8 cellular contexts compared by ENCODE assay signal in the genomic region with DNA sequence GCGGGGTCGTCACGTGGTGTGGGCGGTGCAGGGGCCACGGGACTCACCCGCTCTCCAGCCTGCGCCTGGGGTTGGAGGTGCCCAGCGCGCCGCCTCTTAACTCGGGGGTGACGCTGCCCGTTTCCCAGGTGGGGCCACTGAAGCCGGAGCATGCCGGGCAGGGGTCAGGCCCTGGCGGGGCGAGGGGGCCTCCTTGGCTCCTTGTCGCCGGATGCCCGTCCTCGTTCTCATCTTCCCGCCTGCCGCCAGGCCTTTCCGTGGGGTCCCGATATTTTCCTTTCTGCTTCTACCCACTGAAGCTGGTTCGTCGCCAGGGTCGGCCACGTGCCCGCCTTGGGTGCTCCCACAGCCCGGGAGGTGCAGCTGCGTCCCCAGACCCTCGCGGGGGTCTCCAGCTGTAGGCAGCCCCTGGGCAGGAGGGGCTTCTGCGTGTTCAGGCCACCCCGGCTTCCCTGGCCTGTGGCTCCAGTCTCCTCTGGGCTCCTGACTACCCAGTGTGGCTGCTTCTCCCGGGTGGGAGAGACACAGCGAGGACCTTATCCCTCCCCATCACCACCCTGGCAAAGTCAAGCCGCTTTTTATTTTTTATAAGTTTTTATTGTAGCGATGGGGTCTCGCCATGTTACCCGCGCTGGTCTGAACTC. TPM values are rescaled to one million over a fixed set of nuclear protein-coding genes. Genes with fewer than 3 reads are reported as not detected.
A peak's percentile ranks its signal among the peaks of the same experiment; 100 is the strongest.
DNase-seq lines count a peak whose midpoint lies in the region; ATAC-seq, FAIRE-seq and TF ChIP-seq lines count a peak whose summit lies in the region.

No MANE protein-coding gene starts in this region.

- no peak for DNase-seq in CD4-positive, CD25-positive, alpha-beta regulatory T cell
- no peak for DNase-seq in NT2/D1 (ENCODE audit: low read depth, low spot score)
- DNase-seq in H1 (ENCODE audit: low read depth in 1 of 2, low spot score in 2 of 2), result no peak
- DNase-seq in neural progenitor cell (ENCODE audit: low spot score), result no peak
- no peak for DNase-seq in CD1c-positive myeloid dendritic cell (ENCODE audit: extremely low spot score)
- DNase-seq in DMS153 treated with DMSO at 0.1 percent for 48 hours (lab: John Stamatoyannopoulos, UW; ENCODE audit: unreplicated experiment), result no peak
- no peak for DNase-seq in DMS 273 treated with DMSO at 0.1 percent for 48 hours (lab: John Stamatoyannopoulos, UW)
- DNase-seq in NK-92 treated with Interleukin-12 subunit alpha and Interleukin-12 subunit beta, amount 100 ng/mL, for 24 hours (lab: John Stamatoyannopoulos, UW), result no peak

- peaks cover 10% of the 10 kb centered on the region; the same call in 1 of the 2 replicates for H3K23me2 ChIP-seq in H1 (ENCODE audit: low read depth, low read length)

- no peak for FAIRE-seq in H1 (lab: Jason Lieb, UNC)

- H3K79me2 ChIP-seq in H1 (ENCODE audit: control insufficient read depth in 1 of 2, insufficient read depth in 2 of 2, low read length in 2 of 2) (peaks cover 0 to 23% of the 10 kb centered on the region in 2 experiments; a peak in 2 of 4 replicates), neural progenitor cell (ENCODE audit: low read depth) (peaks cover 42% of the 10 kb centered on the region)

- H3K4me2 ChIP-seq in H1 (ENCODE audit: insufficient read depth in 1 of 2, low read depth in 2 of 2, low read length in 2 of 2), result peak overlapping the region; percentile 80 to 90
- peak overlapping the region; percentile 85 for H3K4me2 ChIP-seq in neural progenitor cell

- H3K18ac ChIP-seq in H1 (ENCODE audit: extremely low read depth, low read length), result peak overlapping the region; percentile 83

- CTCF ChIA-PET in H1 (lab: Charles Lee; ENCODE audit: partially characterized antibody), result no interaction called here

- peak overlapping the region; percentile 95 for H4K91ac ChIP-seq in H1 (replicated peaks; ENCODE audit: insufficient read length, low read length)

- no peak for TF ChIP-seq EP300 in H1 (IDR thresholded peaks at IDR 0.05; ENCODE audit: borderline replicate concordance in 1 of 2, low read depth in 2 of 2, low read length in 2 of 2)

- no peak overlapping the region; the same call in 1 of the 2 replicates for H2AK5ac ChIP-seq in H1 (ENCODE audit: low read depth, low read length)

- H3K23ac ChIP-seq in H1 (ENCODE audit: insufficient read length), result no peak overlapping the region

- H3K36me3 Mint-ChIP-seq in CD4-positive, CD25-positive, alpha-beta regulatory T cell, result peaks cover 31% of the 10 kb centered on the region
- H3K36me3 Mint-ChIP-seq in neural progenitor cell, result peaks cover 25% of the 10 kb centered on the region

- H2BK15ac ChIP-seq in H1 (ENCODE audit: low read length), result no peak overlapping the region

- peaks cover 72% of the 10 kb centered on the region for H3F3A ChIP-seq in neural progenitor cell (ENCODE audit: low read depth)

- peaks cover 5 to 21% of the 10 kb centered on the region in 2 experiments for H4K20me1 ChIP-seq in H1 (replicated peaks in 1 of 2; ENCODE audit: control insufficient read depth in 1 of 2, insufficient read depth in 2 of 2, low read length in 2 of 2)
- peaks cover 54% of the 10 kb centered on the region for H4K20me1 ChIP-seq in neural progenitor cell (ENCODE audit: low read depth)

- no peaks in the 10 kb centered on the region for H3K27me3 ChIP-seq in CD4-positive, CD25-positive, alpha-beta regulatory T cell (ENCODE audit: control insufficient read depth, insufficient read depth, low read length)
- no peaks in the 10 kb centered on the region for H3K27me3 ChIP-seq in NT2/D1 (ENCODE audit: insufficient read depth, insufficient read length)
- no peaks in the 10 kb centered on the region for H3K27me3 ChIP-seq in H1 (replicated peaks in 1 of 4; ENCODE audit: control insufficient read depth in 3 of 4, extremely low read depth in 1 of 4, insufficient read depth in 3 of 4, low read length in 3 of 4)
- no peaks in the 10 kb centered on the region for H3K27me3 ChIP-seq in neural progenitor cell

- no peak overlapping the region for H3K14ac ChIP-seq in H1 (ENCODE audit: insufficient read length)

- 18% methylated on average over 40 of the region's 43 CpGs; no CpG with 5 or more reads in 1 of the 2 experiments for WGBS in H1 (ENCODE audit: extremely low coverage in 1 of 2, insufficient coverage in 1 of 2, insufficient read length in 1 of 2, insufficient replicate concordance in 2 of 2, low coverage in 1 of 2, low lambda C conversion rate in 2 of 2, missing lambda C conversion rate in 1 of 2), 2 experiments

- H3K9ac ChIP-seq in NT2/D1 (ENCODE audit: insufficient read length, low read depth), result peak overlapping the region; percentile 98
- H3K9ac ChIP-seq in H1 (replicated peaks in 1 of 4; ENCODE audit: extremely low read depth in 1 of 4, low read depth in 3 of 4, low read length in 3 of 4), result peak overlapping the region; percentile 66 to 74 (median 71)
- H3K9ac ChIP-seq in neural progenitor cell, result peak overlapping the region; percentile 16

- peaks cover 43% of the 10 kb centered on the region for H3K36me3 ChIP-seq in CD4-positive, CD25-positive, alpha-beta regulatory T cell (ENCODE audit: control insufficient read depth, insufficient read depth, low read length)
- peaks cover 85% of the 10 kb centered on the region for H3K36me3 ChIP-seq in NT2/D1 (ENCODE audit: insufficient read depth, insufficient read length, low read length)
- H3K36me3 ChIP-seq in H1 (ENCODE audit: control insufficient read depth in 2 of 4, insufficient read depth in 4 of 4, low read length in 3 of 4), result peaks cover 26 to 43% (median 36%) of the 10 kb centered on the region in 4 experiments
- peaks cover 5% of the 10 kb centered on the region for H3K36me3 ChIP-seq in neural progenitor cell

- no peaks in the 10 kb centered on the region for H3K9me3 ChIP-seq in CD4-positive, CD25-positive, alpha-beta regulatory T cell (ENCODE audit: control insufficient read depth in 2 of 2, low read length in 2 of 2)
- H3K9me3 ChIP-seq in NT2/D1 (ENCODE audit: insufficient read depth, low read length) (no peaks in the 10 kb centered on the region), H1 (ENCODE audit: insufficient read depth in 2 of 2, low read depth in 1 of 2, low read length in 1 of 2) (no peaks in the 10 kb centered on the region), neural progenitor cell (ENCODE audit: low read depth) (no peaks in the 10 kb centered on the region)

- peak overlapping the region in 2 of 3 donors; percentile 89 to 96 for H3K27ac Mint-ChIP-seq in CD4-positive, CD25-positive, alpha-beta regulatory T cell
- no peak overlapping the region for H3K27ac Mint-ChIP-seq in neural progenitor cell

- no peak for TF ChIP-seq RAD21 in H1 (IDR thresholded peaks at IDR 0.05 in 1 of 2, conservative IDR thresholded peaks at IDR 0.05 in 1 of 2; ENCODE audit: low read depth in 2 of 2, low read length in 2 of 2)

- peak overlapping the region; percentile 41 for H2BK120ac ChIP-seq in H1 (replicated peaks; ENCODE audit: low read depth, low read length)

- H2BK5ac ChIP-seq in H1 (ENCODE audit: low read depth, low read length), result peak overlapping the region; percentile 87; the same call in 1 of the 2 replicates

- H3K27me3 Mint-ChIP-seq in CD4-positive, CD25-positive, alpha-beta regulatory T cell, result peaks cover 9% of the 10 kb centered on the region
- peaks cover 16% of the 10 kb centered on the region for H3K27me3 Mint-ChIP-seq in neural progenitor cell (ENCODE audit: insufficient read depth, low read depth)

- H2BK20ac ChIP-seq in H1 (ENCODE audit: low read length), result no peak overlapping the region

- peak overlapping the region; percentile 15 for H4K5ac ChIP-seq in H1 (ENCODE audit: insufficient read length, low read depth, low read length)

- H3K27ac ChIP-seq in CD4-positive, CD25-positive, alpha-beta regulatory T cell (ENCODE audit: insufficient read depth, low read length, poor library complexity, severe bottlenecking), result peak overlapping the region; percentile 96
- H3K27ac ChIP-seq in H1 (ENCODE audit: low read depth, low read length) (peak overlapping the region; percentile 85), neural progenitor cell (no peak overlapping the region)

- peak in 1 of 2 experiments; percentile 16; a peak in 1 of 3 replicates for TF ChIP-seq POLR2A in H1 (IDR thresholded peaks at IDR 0.05; ENCODE audit: control extremely low read depth in 1 of 2, low read depth in 2 of 2, low read length in 2 of 2)

- H2BK12ac ChIP-seq in H1 (ENCODE audit: low read depth, low read length), result peak overlapping the region; percentile 39; the same call in 1 of the 2 replicates

- POLR2A ChIA-PET in H1 (lab: Charles Lee; ENCODE audit: partially characterized antibody), result interaction anchor here (0.6 to 11.4 kb wide), 6 partner anchors 8 to 130 kb away, joined by 3 to 331 read pairs (median 4); partner anchors contain the start of gene CIRBP

- peaks cover 19% of the 10 kb centered on the region for H3K79me1 ChIP-seq in H1 (ENCODE audit: low read depth, low read length)

- H3K9me3 Mint-ChIP-seq in CD4-positive, CD25-positive, alpha-beta regulatory T cell, result no peaks in the 10 kb centered on the region
- H3K9me3 Mint-ChIP-seq in neural progenitor cell, result no peaks in the 10 kb centered on the region

- ATAC-seq in CD4-positive, CD25-positive, alpha-beta regulatory T cell (ENCODE audit: low read depth in 2 of 2), result no peak

- peak overlapping the region; percentile 44 for H3K4me3 ChIP-seq in CD4-positive, CD25-positive, alpha-beta regulatory T cell (ENCODE audit: low read depth, low read length)
- H3K4me3 ChIP-seq in NT2/D1 (ENCODE audit: insufficient read length, low read depth) (peak overlapping the region; percentile 97), H1 (ENCODE audit: extremely low read depth in 1 of 4, insufficient read depth in 2 of 4, low read depth in 3 of 4, low read length in 4 of 4) (peak overlapping the region; percentile 77 to 82 (median 78)), neural progenitor cell (peak overlapping the region; percentile 61)

- peak overlapping the region; percentile 88 to 95 (median 90) for H3K4me3 Mint-ChIP-seq in CD4-positive, CD25-positive, alpha-beta regulatory T cell
- H3K4me3 Mint-ChIP-seq in neural progenitor cell, result peak overlapping the region; percentile 88

- peak overlapping the region; percentile 43 for H3K56ac ChIP-seq in H1 (replicated peaks; ENCODE audit: insufficient read length, low read depth, low read length)

- H3K4ac ChIP-seq in H1 (replicated peaks; ENCODE audit: insufficient read length, low read depth, low read length), result peak overlapping the region; percentile 95

- H3K4me1 Mint-ChIP-seq in CD4-positive, CD25-positive, alpha-beta regulatory T cell, result peaks cover 0 to 46% (median 31%) of the 10 kb centered on the region in 4 donors
- peaks cover 42% of the 10 kb centered on the region for H3K4me1 Mint-ChIP-seq in neural progenitor cell

- TF ChIP-seq CTCF in H1 (IDR thresholded peaks at IDR 0.05; ENCODE audit: control extremely low read depth in 1 of 3, insufficient read depth in 1 of 3, low read depth in 1 of 3, low read length in 3 of 3) (no peak), neural progenitor cell (IDR thresholded peaks at IDR 0.05) (no peak)

- peaks cover 57% of the 10 kb centered on the region for H3K4me1 ChIP-seq in CD4-positive, CD25-positive, alpha-beta regulatory T cell (ENCODE audit: control insufficient read depth, insufficient read depth, low read length, poor library complexity, severe bottlenecking)
- H3K4me1 ChIP-seq in NT2/D1 (ENCODE audit: insufficient read depth, insufficient read length) (peaks cover 31% of the 10 kb centered on the region), H1 (replicated peaks in 1 of 4; ENCODE audit: control insufficient read depth in 3 of 4, insufficient read depth in 4 of 4, low read length in 3 of 4) (peaks cover 0 to 18% (median 15%) of the 10 kb centered on the region in 4 experiments; a peak in 5 of 7 replicates), neural progenitor cell (peaks cover 27% of the 10 kb centered on the region)

- H4K8ac ChIP-seq in H1 (ENCODE audit: extremely low read depth, insufficient read depth, low read length), result peak overlapping the region; percentile 70; the same call in 1 of the 2 replicates

- no peak overlapping the region for H2AFZ ChIP-seq in H1 (ENCODE audit: low read length)
- H2AFZ ChIP-seq in neural progenitor cell (replicated peaks), result no peak overlapping the region

RNA-seq across cellular contexts. Expression of gene FAM174C, which starts 0.8 kb away (rescaled TPM):
- 44.2 TPM for total RNA-seq in CD4-positive, CD25-positive, alpha-beta regulatory T cell
- 10 to 100 TPM; 72.9 to 91.3 (median 88.4) TPM for polyA plus RNA-seq in CD4-positive, CD25-positive, alpha-beta regulatory T cell
- total RNA-seq in H1 (2021; fragmentation: NEBNext Ultra II Directional; extraction: Animal tissue kit (Norgen Biotek cat#: 25700)), result 44.5 and 54.6 TPM in 2 replicates
- polyA plus RNA-seq in H1 (2011; rRNA removed), result 125 and 159 TPM in 2 replicates
- 76.1 TPM for polyA plus RNA-seq in H1 (2011; cell fraction: cytosol; rRNA removed)
- polyA plus RNA-seq in H1 (2011; cell fraction: nucleus; rRNA removed), result 72.4 TPM
- polyA plus RNA-seq in H1 (2012, experiment 1 of 2), result 39.9 to 68.4 TPM (median 61.5 TPM) in 4 replicates
- polyA plus RNA-seq in H1 (2012, experiment 2 of 2), result 79.3 TPM
- 50.0 TPM for polyA plus RNA-seq in H1 (2013, experiment 1 of 2)
- polyA plus RNA-seq in H1 (2013, experiment 2 of 2), result 59.2 TPM
- polyA minus RNA-seq in H1 (2011; rRNA and poly(A)+ RNA removed), result 6.8 and 9.7 TPM in 2 replicates
- 22.8 TPM for polyA minus RNA-seq in H1 (2011; cell fraction: cytosol; rRNA and poly(A)+ RNA removed)
- 20.8 TPM for polyA minus RNA-seq in H1 (2011; cell fraction: nucleus; rRNA and poly(A)+ RNA removed)
- 4.8 and 14.6 TPM in 2 replicates for total RNA-seq in neural progenitor cell (ENCODE audit: low replicate concordance)

RNA-seq across cellular contexts. Expression of gene CIRBP, which starts 7.0 kb away (rescaled TPM):
- 497 TPM for total RNA-seq in CD4-positive, CD25-positive, alpha-beta regulatory T cell
- 100 to 1,000 TPM; 172 to 243 (median 210) TPM for polyA plus RNA-seq in CD4-positive, CD25-positive, alpha-beta regulatory T cell
- total RNA-seq in H1 (2021; fragmentation: NEBNext Ultra II Directional; extraction: Animal tissue kit (Norgen Biotek cat#: 25700)), result 175 TPM in 2 replicates
- polyA plus RNA-seq in H1 (2011; rRNA removed), result 199 and 331 TPM in 2 replicates
- 472 TPM for polyA plus RNA-seq in H1 (2011; cell fraction: cytosol; rRNA removed)
- polyA plus RNA-seq in H1 (2011; cell fraction: nucleus; rRNA removed), result 581 TPM
- 213 to 357 TPM (median 316 TPM) in 4 replicates for polyA plus RNA-seq in H1 (2012, experiment 1 of 2)
- polyA plus RNA-seq in H1 (2012, experiment 2 of 2), result 95.1 TPM
- 151 TPM for polyA plus RNA-seq in H1 (2013, experiment 1 of 2)
- polyA plus RNA-seq in H1 (2013, experiment 2 of 2), result 135 TPM
- polyA minus RNA-seq in H1 (2011; rRNA and poly(A)+ RNA removed), result 44.5 and 56.0 TPM in 2 replicates
- polyA minus RNA-seq in H1 (2011; cell fraction: cytosol; rRNA and poly(A)+ RNA removed), result 77.4 TPM
- polyA minus RNA-seq in H1 (2011; cell fraction: nucleus; rRNA and poly(A)+ RNA removed), result 99.9 TPM
- 395 and 737 TPM in 2 replicates for total RNA-seq in neural progenitor cell (ENCODE audit: low replicate concordance)

RNA-seq across cellular contexts. Expression of gene EFNA2, which starts 9.6 kb away (rescaled TPM):
- not detected for total RNA-seq in CD4-positive, CD25-positive, alpha-beta regulatory T cell
- polyA plus RNA-seq in CD4-positive, CD25-positive, alpha-beta regulatory T cell, result not detected
- total RNA-seq in H1 (2021; fragmentation: NEBNext Ultra II Directional; extraction: Animal tissue kit (Norgen Biotek cat#: 25700)), result 7.0 and 10.3 TPM in 2 replicates
- 4.0 and 10.1 TPM in 2 replicates for polyA plus RNA-seq in H1 (2011; rRNA removed)
- 4.0 TPM for polyA plus RNA-seq in H1 (2011; cell fraction: cytosol; rRNA removed)
- 7.2 TPM for polyA plus RNA-seq in H1 (2011; cell fraction: nucleus; rRNA removed)
- polyA plus RNA-seq in H1 (2012, experiment 1 of 2), result 2.0 to 9.1 TPM (median 7.0 TPM) in 4 replicates
- polyA plus RNA-seq in H1 (2012, experiment 2 of 2), result 7.5 TPM
- 10.3 TPM for polyA plus RNA-seq in H1 (2013, experiment 1 of 2)
- polyA plus RNA-seq in H1 (2013, experiment 2 of 2), result 10.9 TPM
- polyA minus RNA-seq in H1 (2011; rRNA and poly(A)+ RNA removed), result 0.63 and 1.6 TPM in 2 replicates
- polyA minus RNA-seq in H1 (2011; cell fraction: cytosol; rRNA and poly(A)+ RNA removed), result 9.2 TPM
- 6.9 TPM for polyA minus RNA-seq in H1 (2011; cell fraction: nucleus; rRNA and poly(A)+ RNA removed)
- 13.2 and 34.7 TPM in 2 replicates for total RNA-seq in neural progenitor cell (ENCODE audit: low replicate concordance)

RNA-seq across cellular contexts. Expression of gene MIDN, which starts 27.7 kb away (rescaled TPM):
- total RNA-seq in CD4-positive, CD25-positive, alpha-beta regulatory T cell, result 126 TPM
- 1 to 10 TPM; 1.4 to 3.4 (median 1.8) TPM for polyA plus RNA-seq in CD4-positive, CD25-positive, alpha-beta regulatory T cell
- total RNA-seq in H1 (2021; fragmentation: NEBNext Ultra II Directional; extraction: Animal tissue kit (Norgen Biotek cat#: 25700)), result 159 and 166 TPM in 2 replicates
- polyA plus RNA-seq in H1 (2011; rRNA removed), result 39.8 and 86.0 TPM in 2 replicates
- polyA plus RNA-seq in H1 (2011; cell fraction: cytosol; rRNA removed), result 38.5 TPM
- polyA plus RNA-seq in H1 (2011; cell fraction: nucleus; rRNA removed), result 85.2 TPM
- polyA plus RNA-seq in H1 (2012, experiment 1 of 2), result 58.2 to 110 TPM (median 92.2 TPM) in 4 replicates
- polyA plus RNA-seq in H1 (2012, experiment 2 of 2), result 90.5 TPM
- 95.6 TPM for polyA plus RNA-seq in H1 (2013, experiment 1 of 2)
- polyA plus RNA-seq in H1 (2013, experiment 2 of 2), result 90.3 TPM
- 10.3 and 14.3 TPM in 2 replicates for polyA minus RNA-seq in H1 (2011; rRNA and poly(A)+ RNA removed)
- polyA minus RNA-seq in H1 (2011; cell fraction: cytosol; rRNA and poly(A)+ RNA removed), result 86.0 TPM
- polyA minus RNA-seq in H1 (2011; cell fraction: nucleus; rRNA and poly(A)+ RNA removed), result 55.2 TPM
- total RNA-seq in neural progenitor cell (ENCODE audit: low replicate concordance), result 16.1 and 51.3 TPM in 2 replicates

RNA-seq across cellular contexts. Expression of gene ATP5F1D, which starts 34.5 kb away (rescaled TPM):
- 124 TPM for total RNA-seq in CD4-positive, CD25-positive, alpha-beta regulatory T cell
- 100 to 1,000 TPM; 208 to 236 (median 223) TPM for polyA plus RNA-seq in CD4-positive, CD25-positive, alpha-beta regulatory T cell
- total RNA-seq in H1 (2021; fragmentation: NEBNext Ultra II Directional; extraction: Animal tissue kit (Norgen Biotek cat#: 25700)), result 174 and 182 TPM in 2 replicates
- polyA plus RNA-seq in H1 (2011; rRNA removed), result 249 and 338 TPM in 2 replicates
- 142 TPM for polyA plus RNA-seq in H1 (2011; cell fraction: cytosol; rRNA removed)
- 120 TPM for polyA plus RNA-seq in H1 (2011; cell fraction: nucleus; rRNA removed)
- polyA plus RNA-seq in H1 (2012, experiment 1 of 2), result 87.3 to 189 TPM (median 180 TPM) in 4 replicates
- 328 TPM for polyA plus RNA-seq in H1 (2012, experiment 2 of 2)
- polyA plus RNA-seq in H1 (2013, experiment 1 of 2), result 148 TPM
- polyA plus RNA-seq in H1 (2013, experiment 2 of 2), result 145 TPM
- 13.4 and 18.6 TPM in 2 replicates for polyA minus RNA-seq in H1 (2011; rRNA and poly(A)+ RNA removed)
- 118 TPM for polyA minus RNA-seq in H1 (2011; cell fraction: cytosol; rRNA and poly(A)+ RNA removed)
- polyA minus RNA-seq in H1 (2011; cell fraction: nucleus; rRNA and poly(A)+ RNA removed), result 40.2 TPM
- total RNA-seq in neural progenitor cell (ENCODE audit: low replicate concordance), result 7.1 and 52.0 TPM in 2 replicates

Comparison
In these comparisons a context has a peak if more than half of its experiments do, and no peak if none do; other contexts are left out.
1. H3K4me3 ChIP-seq: peak in every context shown above with its lines; median percentile 97 in NT2/D1; 78 in H1; 61 in neural progenitor cell; 44 in CD4-positive, CD25-positive, alpha-beta regulatory T cell.
2. H3K9ac ChIP-seq: peak in every context shown above with its lines; median percentile 98 in NT2/D1; 71 in H1; 16 in neural progenitor cell.